ENCODE assay signal across 11 cellular contexts in genomic region chr9:12818431-12819000, GRCh38. TPM values are rescaled to one million over a fixed set of nuclear protein-coding genes. Genes with fewer than 3 reads are reported as not detected.
A peak's percentile ranks its signal among the peaks of the same experiment; 100 is the strongest.
DNase-seq lines count a peak whose midpoint lies in the region; ATAC-seq, FAIRE-seq and TF ChIP-seq lines count a peak whose summit lies in the region.
"Had no signal": no experiment of that assay in that cellular context is flagged by ENCODE, and none has a peak within 500 bp of the region (broad histone marks: within the 10 kb centered on the region; RNA-seq: fewer than 3 reads in every experiment).

No MANE protein-coding gene starts in this region.

- H3K4me3 Mint-ChIP-seq in neural progenitor cell = no peak overlapping the region
- H3K4me3 Mint-ChIP-seq: naive thymus-derived CD8-positive, alpha-beta T cell; WTC11 had no signal

- H2AFZ ChIP-seq in HepG2 (ENCODE audit: low read length) (no peak overlapping the region), neural progenitor cell (replicated peaks) (no peak overlapping the region)

- peak overlapping the region in 1 of 2 donors; percentile 52 for H3K9ac ChIP-seq in colonic mucosa (ENCODE audit: low read depth in 2 of 2, low read length in 2 of 2)
- H3K9ac ChIP-seq in HepG2 (ENCODE audit: insufficient read depth, low read depth, low read length) = peak overlapping the region; percentile 55; the same call in 1 of the 2 replicates
- H3K9ac ChIP-seq in neural progenitor cell = no peak overlapping the region

- ATAC-seq in HepG2 (no peak), GM21515 (IDR thresholded peaks at IDR 0.05; ENCODE audit: unreplicated experiment) (no peak)
- ATAC-seq: naive thymus-derived CD8-positive, alpha-beta T cell; WTC11 had no signal

- no peaks in the 10 kb centered on the region for H3K9me3 Mint-ChIP-seq in neural progenitor cell
- H3K9me3 Mint-ChIP-seq: WTC11 had no signal

- H3K36me3 ChIP-seq in colonic mucosa = no peaks in the 10 kb centered on the region
- peaks cover 0 to 2% of the 10 kb centered on the region in 2 experiments; a peak in 3 of 5 replicates for H3K36me3 ChIP-seq in HepG2 (replicated peaks in 1 of 2; ENCODE audit: control insufficient read depth in 1 of 2, insufficient read depth in 2 of 2, low read length in 2 of 2)
- H3K36me3 ChIP-seq in tibial artery = peaks cover 0 to 5% (median 0%) of the 10 kb centered on the region in 3 donors
- H3K36me3 ChIP-seq in neural progenitor cell = no peaks in the 10 kb centered on the region

- WGBS in HepG2 (ENCODE audit: low lambda C conversion rate) = 41% methylated on average over 3 of the region's 3 CpGs

- intact Hi-C loops in colonic mucosa (cut with DNase I) (loop anchor here (2.0 to 10.0 kb wide), 3 partner anchors 41 to 94 kb away; partner anchors contain the start of gene LURAP1L), HepG2 (cut with micrococcal nuclease; ENCODE audit: unreplicated experiment) (no loop called here), tibial artery (cut with DNase I; ENCODE audit: low total_unique reads) (no loop called here)

- H3K27me3 ChIP-seq in colonic mucosa (no peaks in the 10 kb centered on the region), HepG2 (ENCODE audit: control insufficient read depth in 1 of 2, insufficient read depth in 2 of 2, low read length in 2 of 2) (no peaks in the 10 kb centered on the region), tibial artery (no peaks in the 10 kb centered on the region), neural progenitor cell (no peaks in the 10 kb centered on the region)

- H3K9me3 ChIP-seq in colonic mucosa (no peaks in the 10 kb centered on the region), HepG2 (ENCODE audit: low read length) (no peaks in the 10 kb centered on the region), tibial artery (no peaks in the 10 kb centered on the region), neural progenitor cell (ENCODE audit: low read depth) (no peaks in the 10 kb centered on the region)

- POLR2A ChIA-PET in HepG2 (lab: Yijun Ruan, JAX) = interaction anchor here (1.0 to 7.1 kb wide), 7 partner anchors 9 to 100 kb away, joined by 3 to 342 read pairs (median 6); partner anchors contain the start of gene LURAP1L

- in situ Hi-C loops in HepG2 (cut with HindIII; ENCODE audit: extremely low pct_ligation_motif_present, low pct_unique_long_range_greater_than_20kb) = loop anchor here (5.0 kb wide), 2 partner anchors 41 to 96 kb away; partner anchors contain the start of gene LURAP1L

- peaks cover 10% of the 10 kb centered on the region for H3K4me1 ChIP-seq in colonic mucosa
- peaks cover 62% of the 10 kb centered on the region for H3K4me1 ChIP-seq in HepG2 (ENCODE audit: insufficient read depth, low read length)
- peaks cover 0 to 62% (median 27%) of the 10 kb centered on the region in 4 donors for H3K4me1 ChIP-seq in tibial artery
- H3K4me1 ChIP-seq in neural progenitor cell = no peaks in the 10 kb centered on the region

- BruUV-seq in HepG2 (replicated peaks; lab: Mats Ljungman, UMichigan) = no TSS peak

- peaks cover 13% of the 10 kb centered on the region for H3K79me2 ChIP-seq in HepG2 (ENCODE audit: insufficient read depth, low read length)
- no peaks in the 10 kb centered on the region for H3K79me2 ChIP-seq in neural progenitor cell (ENCODE audit: low read depth)

- TF ChIP-seq EP300 in HepG2 (IDR thresholded peaks at IDR 0.05; ENCODE audit: low read depth in 2 of 2, low read length in 2 of 2) = no peak
- TF ChIP-seq EP300 in HepG2 (CRISPR knock-in tag; IDR thresholded peaks at IDR 0.05; ENCODE audit: borderline replicate concordance) = no peak

- H3F3A ChIP-seq in neural progenitor cell (ENCODE audit: low read depth) = no peaks in the 10 kb centered on the region

- no peaks in the 10 kb centered on the region for H3K27me3 Mint-ChIP-seq in neural progenitor cell (ENCODE audit: insufficient read depth, low read depth)
- H3K27me3 Mint-ChIP-seq: naive thymus-derived CD8-positive, alpha-beta T cell had no signal

- H4K20me1 ChIP-seq in HepG2 (ENCODE audit: insufficient read depth, low read length) (no peaks in the 10 kb centered on the region), neural progenitor cell (ENCODE audit: low read depth) (no peaks in the 10 kb centered on the region)

- no peaks in the 10 kb centered on the region for H3K4me1 Mint-ChIP-seq in neural progenitor cell
- H3K4me1 Mint-ChIP-seq: naive thymus-derived CD8-positive, alpha-beta T cell had no signal

- H3K36me3 Mint-ChIP-seq in neural progenitor cell = no peaks in the 10 kb centered on the region
- H3K36me3 Mint-ChIP-seq: naive thymus-derived CD8-positive, alpha-beta T cell; WTC11 had no signal

- no peak for TF ChIP-seq CTCF in colonic mucosa (IDR thresholded peaks at IDR 0.05)
- TF ChIP-seq CTCF in HepG2 (CRISPR knock-in tag; IDR thresholded peaks at IDR 0.05) = no peak
- TF ChIP-seq CTCF in tibial artery (IDR thresholded peaks at IDR 0.05) = peak in 1 of 2 experiments; percentile 7
- TF ChIP-seq CTCF in neural progenitor cell (IDR thresholded peaks at IDR 0.05) = no peak

- H3K4me3 ChIP-seq in colonic mucosa (no peak overlapping the region), HepG2 (replicated peaks in 1 of 3; ENCODE audit: insufficient read depth in 1 of 3, low read depth in 2 of 3, low read length in 3 of 3) (peak overlapping the region in 2 of 3 experiments; percentile 43 to 53; a peak in 3 of 6 replicates), tibial artery (no peak overlapping the region), neural progenitor cell (no peak overlapping the region)

- TF ChIP-seq RAD21 in HepG2 (CRISPR knock-in tag; IDR thresholded peaks at IDR 0.05) = no peak

- DNase-seq in M059J (ENCODE audit: low read depth) = peak; percentile 15
- DNase-seq in colonic mucosa = peak; percentile 35
- no peak for DNase-seq in HepG2 (ENCODE audit: low spot score)
- peak in 1 of 2 donors; percentile 25 for DNase-seq in tibial artery
- no peak for DNase-seq in GF-D8 (lab: John Stamatoyannopoulos, UW)
- no peak for DNase-seq in neural progenitor cell (ENCODE audit: low spot score)
- DNase-seq: activated effector memory CD4-positive, alpha-beta T cell treated with Interleukin-2 at 50 U/mL for 16 hours; KG1; naive thymus-derived CD8-positive, alpha-beta T cell had no signal

- no peak for FAIRE-seq in HepG2 (lab: Jason Lieb, UNC)

- CTCF ChIA-PET in HepG2 (lab: Yijun Ruan, JAX; ENCODE audit: low intra/inter-chr PET ratio, low total read pairs) = interaction anchor here (2.0 kb wide), 1 partner anchor 99 kb away, joined by 8 read pairs; no protein-coding TSS in a partner anchor

- peak overlapping the region; percentile 55 for H3K4me2 ChIP-seq in HepG2 (ENCODE audit: low read depth, low read length)
- H3K4me2 ChIP-seq in neural progenitor cell = no peak overlapping the region

- H3K27ac Mint-ChIP-seq in neural progenitor cell = no peak overlapping the region
- H3K27ac Mint-ChIP-seq: WTC11 had no signal

- H3K27ac ChIP-seq in colonic mucosa (peak overlapping the region; percentile 77), HepG2 (ENCODE audit: extremely low read length, insufficient read depth, low read length) (peak overlapping the region; percentile 68), tibial artery (peak overlapping the region; percentile 58 to 64), neural progenitor cell (no peak overlapping the region)

- no peak for TF ChIP-seq POLR2A in HepG2 (IDR thresholded peaks at IDR 0.05; ENCODE audit: insufficient read depth in 1 of 2, low read depth in 2 of 2, low read length in 2 of 2)

TF ChIP-seq in HepG2, 621 proteins besides CTCF, POLR2A, EP300 and RAD21:
- no peak for TF ChIP-seq ZNF672 (CRISPR knock-in tag; IDR thresholded peaks at IDR 0.05)
- peak; percentile 60; the same call in 1 of the 2 replicates for TF ChIP-seq ONECUT2 (CRISPR knock-in tag; IDR thresholded peaks at IDR 0.05)

RNA-seq across cellular contexts. Expression of gene LURAP1L, which starts 43.7 kb away (rescaled TPM):
- total RNA-seq in M059J (2014; rRNA removed; shearing (Covaris generic)) = 1.2 and 3.2 TPM in 2 replicates
- total RNA-seq in colonic mucosa (10 to 100 TPM; 19.3 to 42.5 TPM), HepG2 (2016; rRNA removed; fragmentation: Illumina TruSeq; extraction: Trizol) (6.5 and 6.7 TPM in 2 replicates), neural progenitor cell (ENCODE audit: low replicate concordance) (0.75 and 0.77 TPM in 2 replicates)
- total RNA-seq in HepG2 (2016; cell fraction: cytosol; rRNA removed; fragmentation: Illumina TruSeq; extraction: Trizol; ENCODE audit: low read depth) = 1.7 and 2.1 TPM in 2 replicates
- total RNA-seq in HepG2 (2016; cell fraction: insoluble cytoplasmic fraction; rRNA removed; fragmentation: Illumina TruSeq; extraction: Trizol) = 6.2 and 7.1 TPM in 2 replicates
- total RNA-seq in HepG2 (2016; cell fraction: membrane; rRNA removed; fragmentation: Illumina TruSeq; extraction: Trizol) = 4.6 and 5.0 TPM in 2 replicates
- 10.9 and 12.5 TPM in 2 replicates for total RNA-seq in HepG2 (2016; cell fraction: nucleus; rRNA removed; fragmentation: Illumina TruSeq; extraction: Trizol)
- 16.6 and 20.6 TPM in 2 replicates for polyA plus RNA-seq in HepG2 (2011; rRNA removed)
- polyA plus RNA-seq in HepG2 (2011; cell fraction: cytosol; rRNA removed) = 13.0 and 19.1 TPM in 2 replicates
- polyA plus RNA-seq in HepG2 (2011; cell fraction: nucleus; rRNA removed) = 15.2 and 19.1 TPM in 2 replicates
- polyA plus RNA-seq in HepG2 (2012) = 18.4 and 22.0 TPM in 2 replicates
- 1.7 and 2.0 TPM in 2 replicates for polyA plus RNA-seq in HepG2 (2016; cell fraction: cytosol; fragmentation: Illumina TruSeq; extraction: Trizol; ENCODE audit: low read depth)
- 8.2 and 9.1 TPM in 2 replicates for polyA plus RNA-seq in HepG2 (2016; cell fraction: insoluble cytoplasmic fraction; fragmentation: Illumina TruSeq; extraction: Trizol; ENCODE audit: low read depth)
- polyA plus RNA-seq in HepG2 (2016; cell fraction: membrane; fragmentation: Illumina TruSeq; extraction: Trizol; ENCODE audit: low read depth) = 3.9 and 4.5 TPM in 2 replicates
- 9.3 and 12.2 TPM in 2 replicates for polyA plus RNA-seq in HepG2 (2016; cell fraction: nucleus; fragmentation: Illumina TruSeq; extraction: Trizol; ENCODE audit: insufficient read depth, low read depth)
- polyA minus RNA-seq in HepG2 (2011; rRNA and poly(A)+ RNA removed; ENCODE audit: low replicate concordance) = 9.5 and 19.8 TPM in 2 replicates
- 10.3 TPM in 2 replicates for polyA minus RNA-seq in HepG2 (2011; cell fraction: cytosol; rRNA and poly(A)+ RNA removed)
- 44.4 and 63.9 TPM in 2 replicates for polyA minus RNA-seq in HepG2 (2011; cell fraction: nucleus; rRNA and poly(A)+ RNA removed)
- total RNA-seq: naive thymus-derived CD8-positive, alpha-beta T cell had no signal
- polyA plus RNA-seq: naive thymus-derived CD8-positive, alpha-beta T cell had no signal

Comparison
In these comparisons a context has a peak if more than half of its experiments do, and no peak if none do; other contexts are left out.
1. DNase-seq: peak in M059J (single experiment) and colonic mucosa (single experiment); none in HepG2 (single experiment), GF-D8 (single experiment) and neural progenitor cell (single experiment).
2. H3K4me3 ChIP-seq: peak in HepG2 (2 of 3); none in colonic mucosa (single experiment), tibial artery (0 of 2) and neural progenitor cell (single experiment).